ENCODE assay signal across 14 cellular contexts in genomic region chr12:132133952-132134652, GRCh38. TPM values are rescaled to one million over a fixed set of nuclear protein-coding genes. Genes with fewer than 3 reads are reported as not detected.
A peak's percentile ranks its signal among the peaks of the same experiment; 100 is the strongest.
DNase-seq lines count a peak whose midpoint lies in the region; ATAC-seq and TF ChIP-seq lines count a peak whose summit lies in the region.
"Had no signal": no experiment of that assay in that cellular context is flagged by ENCODE, and none has a peak within 500 bp of the region (broad histone marks: within the 10 kb centered on the region; RNA-seq: fewer than 3 reads in every experiment).

No MANE protein-coding gene starts in this region.

- H2BK120ac ChIP-seq in mesendoderm (ENCODE audit: low read depth, low read length): no peak overlapping the region

- no peaks in the 10 kb centered on the region for H3K79me1 ChIP-seq in mesendoderm (ENCODE audit: low read length)

- H3K23ac ChIP-seq in mesendoderm (ENCODE audit: low read length): no peak overlapping the region

- WGBS in mesendoderm (ENCODE audit: extremely low coverage, insufficient coverage, low lambda C conversion rate): no CpG with 5 or more reads among the region's 27 CpGs

- H3K79me2 ChIP-seq in GM23338 (replicated peaks; ENCODE audit: insufficient read depth) (no peaks in the 10 kb centered on the region), mesendoderm (ENCODE audit: control insufficient read depth, insufficient read depth, low read length) (no peaks in the 10 kb centered on the region)

- TF ChIP-seq CTCF in GM23338 (conservative IDR thresholded peaks at IDR 0.05; ENCODE audit: low read depth in 2 of 2) (peak in 1 of 2 experiments; percentile 9; a peak in 1 of 4 replicates), WERI-Rb-1 (IDR thresholded peaks at IDR 0.05; ENCODE audit: low read depth, low read length) (peak; percentile 18; the same call in 1 of the 2 replicates)

- H3K36me3 Mint-ChIP-seq in GM23338 (ENCODE audit: low read depth): peaks cover 50% of the 10 kb centered on the region

- H2BK5ac ChIP-seq in mesendoderm (ENCODE audit: low read length): no peak overlapping the region

- H3K4me1 ChIP-seq in GM23338 (ENCODE audit: insufficient read depth) (no peaks in the 10 kb centered on the region), mesendoderm (ENCODE audit: control insufficient read depth, low read depth, low read length) (no peaks in the 10 kb centered on the region)
- H3K4me1 ChIP-seq: ascending aorta had no signal

- no peak overlapping the region for H4K5ac ChIP-seq in mesendoderm (ENCODE audit: low read length)

- no peak overlapping the region for H2AFZ ChIP-seq in GM23338

- no peak overlapping the region for H2AK5ac ChIP-seq in mesendoderm (ENCODE audit: low read length)

- no peak overlapping the region for H3K27ac Mint-ChIP-seq in GM23338
- H3K27ac Mint-ChIP-seq: CD8-positive, alpha-beta T cell; memory B cell; stimulated activated naive CD8-positive, alpha-beta T cell treated with anti-CD3 and anti-CD28 coated beads, Interleukin-15, Interleukin-2, amounts not matched to agents 100 ng/mL and 50 ng/mL, for 24 hours had no signal

- H3K36me3 ChIP-seq in GM23338 (ENCODE audit: insufficient read depth) (0 out of 2 replicates have a peak, but pooled peaks cover 1% of the 10 kb centered on the region), WERI-Rb-1 (peaks cover 9% of the 10 kb centered on the region), mesendoderm (ENCODE audit: control insufficient read depth, insufficient read depth, low read length) (no peaks in the 10 kb centered on the region)

- H4K20me1 ChIP-seq in GM23338 (replicated peaks; ENCODE audit: insufficient read depth): no peaks in the 10 kb centered on the region; the same call in 1 of the 2 replicates

- no peaks in the 10 kb centered on the region for H3K9me2 ChIP-seq in GM23338 (ENCODE audit: insufficient read depth)

- 0 out of 2 replicates have a peak, but pooled peaks cover 6% of the 10 kb centered on the region for H3F3A ChIP-seq in GM23338 (replicated peaks; ENCODE audit: low read depth)

- ATAC-seq in GM23338: peak; percentile 76
- no peak for ATAC-seq in GM18909 (IDR thresholded peaks at IDR 0.05; ENCODE audit: poor library complexity, unreplicated experiment)
- ATAC-seq in HG03460 (IDR thresholded peaks at IDR 0.05; ENCODE audit: unreplicated experiment): no peak
- ATAC-seq: CD8-positive, alpha-beta T cell had no signal

- H2BK15ac ChIP-seq in mesendoderm (replicated peaks; ENCODE audit: low read depth): no peak overlapping the region

- peak; percentile 45 for DNase-seq in GM23338 (ENCODE audit: low spot score)
- peak; percentile 44 for DNase-seq in NCI-H2029 (lab: John Stamatoyannopoulos, UW)
- no peak for DNase-seq in WERI-Rb-1
- peak; percentile 62 for DNase-seq in mesendoderm
- DNase-seq in HK-2 (ENCODE audit: unreplicated experiment): no peak
- no peak for DNase-seq in Ammon's horn (ENCODE audit: low spot score)
- DNase-seq: CD8-positive, alpha-beta T cell; effector memory CD4-positive, alpha-beta T cell; MG63 had no signal

- H3K56ac ChIP-seq in mesendoderm (ENCODE audit: low read length): no peak overlapping the region

- H3K9me3 ChIP-seq in WERI-Rb-1 (ENCODE audit: severe bottlenecking): no peaks in the 10 kb centered on the region
- H3K9me3 ChIP-seq: ascending aorta, MG63 had no signal

- no peak overlapping the region for H3K4me3 Mint-ChIP-seq in GM23338
- H3K4me3 Mint-ChIP-seq: CD8-positive, alpha-beta T cell; memory B cell; stimulated activated naive CD8-positive, alpha-beta T cell treated with anti-CD3 and anti-CD28 coated beads, Interleukin-15, Interleukin-2, amounts not matched to agents 100 ng/mL and 50 ng/mL, for 24 hours had no signal

- H3K4me3 ChIP-seq in GM23338: no peak overlapping the region
- no peak overlapping the region for H3K4me3 ChIP-seq in WERI-Rb-1 (ENCODE audit: low read depth, low read length)
- no peak overlapping the region for H3K4me3 ChIP-seq in mesendoderm (ENCODE audit: low read length)
- H3K4me3 ChIP-seq: ascending aorta, MG63 had no signal

- H3K27me3 ChIP-seq in GM23338 (ENCODE audit: insufficient read depth) (no peaks in the 10 kb centered on the region), WERI-Rb-1 (ENCODE audit: insufficient read depth, low read depth, severe bottlenecking) (no peaks in the 10 kb centered on the region), mesendoderm (ENCODE audit: insufficient read depth, low read length, poor library complexity) (no peaks in the 10 kb centered on the region)
- H3K27me3 ChIP-seq: ascending aorta, MG63 had no signal

- H3K9ac ChIP-seq in mesendoderm (ENCODE audit: low read length): no peak overlapping the region

- H3K4me2 ChIP-seq in GM23338 (no peak overlapping the region), mesendoderm (ENCODE audit: low read length) (no peak overlapping the region)

- peaks cover 41% of the 10 kb centered on the region for H3K27me3 Mint-ChIP-seq in GM23338 (ENCODE audit: insufficient read depth, low read depth, poor library complexity)
- H3K27me3 Mint-ChIP-seq: memory B cell; stimulated activated naive CD8-positive, alpha-beta T cell treated with anti-CD3 and anti-CD28 coated beads, Interleukin-15, Interleukin-2, amounts not matched to agents 100 ng/mL and 50 ng/mL, for 24 hours had no signal

- no peaks in the 10 kb centered on the region; the same call in 2 of the 3 replicates for H3K4me1 Mint-ChIP-seq in GM23338

- H3K27ac ChIP-seq in GM23338 (ENCODE audit: low read depth): no peak overlapping the region
- H3K27ac ChIP-seq in WERI-Rb-1: no peak overlapping the region
- no peak overlapping the region for H3K27ac ChIP-seq in mesendoderm (ENCODE audit: low read depth, low read length)
- H3K27ac ChIP-seq: ascending aorta had no signal

- H3K4ac ChIP-seq in mesendoderm (ENCODE audit: low read depth, low read length): no peak overlapping the region

- peaks cover 42% of the 10 kb centered on the region for H3K9me3 Mint-ChIP-seq in GM23338
- H3K9me3 Mint-ChIP-seq: CD8-positive, alpha-beta T cell; stimulated activated naive CD8-positive, alpha-beta T cell treated with anti-CD3 and anti-CD28 coated beads, Interleukin-15, Interleukin-2, amounts not matched to agents 100 ng/mL and 50 ng/mL, for 24 hours had no signal

- H4K8ac ChIP-seq in mesendoderm (ENCODE audit: low read depth, low read length): no peak overlapping the region

- H3K18ac ChIP-seq in mesendoderm (ENCODE audit: low read length): no peak overlapping the region

TF ChIP-seq in GM23338, 12 proteins besides CTCF, POLR2A, EP300 and RAD21 (continues in another document):
- TF ChIP-seq JUNB (IDR thresholded peaks at IDR 0.05; ENCODE audit: unreplicated experiment) (no peak), EZH2 (IDR thresholded peaks at IDR 0.05; ENCODE audit: low read depth, unreplicated experiment) (no peak), ZNF331 (CRISPR knock-in tag; IDR thresholded peaks at IDR 0.05; ENCODE audit: low read depth) (no peak), NANOG (IDR thresholded peaks at IDR 0.05; ENCODE audit: borderline replicate concordance) (no peak), ZNF114 (CRISPR knock-in tag; IDR thresholded peaks at IDR 0.05) (no peak), EZH2phosphoT487 (IDR thresholded peaks at IDR 0.05; ENCODE audit: unreplicated experiment) (no peak), CREB1 (CRISPR knock-in tag; IDR thresholded peaks at IDR 0.05; ENCODE audit: low read depth) (no peak)
- TF ChIP-seq, protein P1, sequence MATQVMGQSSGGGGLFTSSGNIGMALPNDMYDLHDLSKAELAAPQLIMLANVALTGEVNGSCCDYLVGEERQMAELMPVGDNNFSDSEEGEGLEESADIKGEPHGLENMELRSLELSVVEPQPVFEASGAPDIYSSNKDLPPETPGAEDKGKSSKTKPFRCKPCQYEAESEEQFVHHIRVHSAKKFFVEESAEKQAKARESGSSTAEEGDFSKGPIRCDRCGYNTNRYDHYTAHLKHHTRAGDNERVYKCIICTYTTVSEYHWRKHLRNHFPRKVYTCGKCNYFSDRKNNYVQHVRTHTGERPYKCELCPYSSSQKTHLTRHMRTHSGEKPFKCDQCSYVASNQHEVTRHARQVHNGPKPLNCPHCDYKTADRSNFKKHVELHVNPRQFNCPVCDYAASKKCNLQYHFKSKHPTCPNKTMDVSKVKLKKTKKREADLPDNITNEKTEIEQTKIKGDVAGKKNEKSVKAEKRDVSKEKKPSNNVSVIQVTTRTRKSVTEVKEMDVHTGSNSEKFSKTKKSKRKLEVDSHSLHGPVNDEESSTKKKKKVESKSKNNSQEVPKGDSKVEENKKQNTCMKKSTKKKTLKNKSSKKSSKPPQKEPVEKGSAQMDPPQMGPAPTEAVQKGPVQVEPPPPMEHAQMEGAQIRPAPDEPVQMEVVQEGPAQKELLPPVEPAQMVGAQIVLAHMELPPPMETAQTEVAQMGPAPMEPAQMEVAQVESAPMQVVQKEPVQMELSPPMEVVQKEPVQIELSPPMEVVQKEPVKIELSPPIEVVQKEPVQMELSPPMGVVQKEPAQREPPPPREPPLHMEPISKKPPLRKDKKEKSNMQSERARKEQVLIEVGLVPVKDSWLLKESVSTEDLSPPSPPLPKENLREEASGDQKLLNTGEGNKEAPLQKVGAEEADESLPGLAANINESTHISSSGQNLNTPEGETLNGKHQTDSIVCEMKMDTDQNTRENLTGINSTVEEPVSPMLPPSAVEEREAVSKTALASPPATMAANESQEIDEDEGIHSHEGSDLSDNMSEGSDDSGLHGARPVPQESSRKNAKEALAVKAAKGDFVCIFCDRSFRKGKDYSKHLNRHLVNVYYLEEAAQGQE (IDR thresholded peaks at IDR 0.05; ENCODE audit: unreplicated experiment): no peak
- TF ChIP-seq, protein P2, sequence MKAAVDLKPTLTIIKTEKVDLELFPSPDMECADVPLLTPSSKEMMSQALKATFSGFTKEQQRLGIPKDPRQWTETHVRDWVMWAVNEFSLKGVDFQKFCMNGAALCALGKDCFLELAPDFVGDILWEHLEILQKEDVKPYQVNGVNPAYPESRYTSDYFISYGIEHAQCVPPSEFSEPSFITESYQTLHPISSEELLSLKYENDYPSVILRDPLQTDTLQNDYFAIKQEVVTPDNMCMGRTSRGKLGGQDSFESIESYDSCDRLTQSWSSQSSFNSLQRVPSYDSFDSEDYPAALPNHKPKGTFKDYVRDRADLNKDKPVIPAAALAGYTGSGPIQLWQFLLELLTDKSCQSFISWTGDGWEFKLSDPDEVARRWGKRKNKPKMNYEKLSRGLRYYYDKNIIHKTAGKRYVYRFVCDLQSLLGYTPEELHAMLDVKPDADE (IDR thresholded peaks at IDR 0.05): no peak

RNA-seq across cellular contexts. Expression of gene DDX51, which starts 10.0 kb away (rescaled TPM):
- total RNA-seq in GM23338 (2014; rRNA removed; shearing (Covaris generic)): 18.3 and 19.3 TPM in 2 replicates
- 12.4 and 13.0 TPM in 2 replicates for polyA plus RNA-seq in GM23338 (2016; fragmentation: Nextera tagmentation; extraction: Ambion mirVana)
- 11.8 TPM for polyA plus RNA-seq in mesendoderm (2013, experiment 1 of 2)
- 10.3 TPM for polyA plus RNA-seq in mesendoderm (2013, experiment 2 of 2)

RNA-seq across cellular contexts. Expression of gene NOC4L, which starts 10.2 kb away (rescaled TPM):
- total RNA-seq in GM23338 (2014; rRNA removed; shearing (Covaris generic)): 32.7 and 42.4 TPM in 2 replicates
- 54.7 and 58.5 TPM in 2 replicates for polyA plus RNA-seq in GM23338 (2016; fragmentation: Nextera tagmentation; extraction: Ambion mirVana)
- 47.8 TPM for polyA plus RNA-seq in mesendoderm (2013, experiment 1 of 2)
- 47.2 TPM for polyA plus RNA-seq in mesendoderm (2013, experiment 2 of 2)

Comparison
In these comparisons a context has a peak if more than half of its experiments do, and no peak if none do; other contexts are left out.
1. DNase-seq: peak in GM23338 (single experiment), NCI-H2029 (single experiment) and mesendoderm (single experiment); none in WERI-Rb-1 (single experiment), HK-2 (single experiment) and Ammon's horn (single experiment).